27 cellular contexts compared by ENCODE assay signal in the genomic region with DNA sequence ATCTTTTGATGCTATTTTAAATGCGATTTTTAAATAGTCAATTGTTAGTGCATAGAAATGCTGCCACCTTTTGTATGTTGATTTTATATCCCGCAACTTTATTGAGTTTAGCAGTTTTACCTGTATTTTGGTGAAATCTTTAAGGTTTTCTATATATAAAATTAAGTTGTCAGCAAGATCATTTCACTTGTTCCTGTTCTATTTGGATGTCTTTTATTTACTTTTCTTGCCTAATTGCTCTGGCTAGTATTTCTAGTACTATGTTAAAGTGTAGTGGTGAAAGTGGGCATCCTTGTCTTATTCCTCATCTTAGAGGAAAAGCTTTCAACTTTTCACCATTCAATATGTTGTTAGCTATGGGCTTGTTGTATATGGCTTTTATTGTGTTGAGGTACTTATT.
DNase-seq lines count a peak whose midpoint lies in the region; TF ChIP-seq lines count a peak whose summit lies in the region.
"Had no signal": no experiment of that assay in that cellular context is flagged by ENCODE, and none has a peak within 500 bp of the region (broad histone marks: within the 10 kb centered on the region; RNA-seq: fewer than 3 reads in every experiment).

No MANE protein-coding gene starts in this region.

- no peaks in the 10 kb centered on the region; the same call in 1 of the 2 replicates for H3K9me3 ChIP-seq in HEK293 (ENCODE audit: control insufficient read depth, insufficient read depth, low read depth, low read length)
- H3K9me3 ChIP-seq: BE2C had no signal

- CTCF ChIA-PET in HEK293 (lab: Yijun Ruan, JAX), result no interaction called here

- POLR2A ChIA-PET in HEK293 (lab: Yijun Ruan, JAX), result no interaction called here

- no peak for DNase-seq in amniotic stem cell (lab: John Stamatoyannopoulos, UW)
- DNase-seq: 8988T; ACHN; AML-193; BE2C; C1 segment of cervical spinal cord; Caco-2; Calu3; CD4-positive, alpha-beta memory T cell; CD4-positive, alpha-beta T cell; CD4-positive, CD25-positive, alpha-beta regulatory T cell; CD8-positive, alpha-beta memory T cell; CD8-positive, alpha-beta T cell; COR-L47; DMS 273 treated with DMSO at 0.1 percent for 48 hours; DMS153; DMS53; DMS79; DMS79 treated with DMSO at 0.1 percent for 48 hours; DND-41; EL had no signal

- no peaks in the 10 kb centered on the region for H3K4me1 ChIP-seq in HEK293 (ENCODE audit: control insufficient read depth, insufficient read depth, low read length)
- H3K4me1 ChIP-seq: A549, BE2C, Caco-2 had no signal

- TF ChIP-seq CTCF in HEK293 (tag by site-specific recombination; IDR thresholded peaks at IDR 0.05), result no peak

- H3K27ac ChIP-seq in HEK293 (ENCODE audit: extremely low read depth, low read depth, low read length), result no peak overlapping the region
- H3K27ac ChIP-seq: 22Rv1; A549; BLaER1; BLaER1 treated with 17β-estradiol and CSF1 and Interleukin-3, amounts not matched to agents 10 nM and 100 nM; C4-2B had no signal

- no peak overlapping the region for H3K4me3 ChIP-seq in HEK293 (ENCODE audit: low read depth, low read length)
- H3K4me3 ChIP-seq: A549; BLaER1; BLaER1 treated with 17β-estradiol and CSF1 and Interleukin-3, amounts not matched to agents 10 nM and 100 nM had no signal

- no peaks in the 10 kb centered on the region for H3K36me3 ChIP-seq in HEK293 (ENCODE audit: control insufficient read depth in 2 of 2, insufficient read depth in 1 of 2, low read length in 2 of 2)
- H3K36me3 ChIP-seq: BE2C; BLaER1; BLaER1 treated with 17β-estradiol and CSF1 and Interleukin-3, amounts not matched to agents 10 nM and 100 nM had no signal

TF ChIP-seq in HEK293, 187 proteins besides CTCF, POLR2A, EP300 and RAD21:
- TF ChIP-seq SETDB1 (IDR thresholded peaks at IDR 0.05; ENCODE audit: insufficient read length, low read length), result peak; percentile 90
- no peak for TF ChIP-seq ZNF366 (tag by site-specific recombination; conservative IDR thresholded peaks at IDR 0.05)
- TF ChIP-seq ZNF404 (tag by site-specific recombination; IDR thresholded peaks at IDR 0.05), result no peak
- TF ChIP-seq ZNF530 (tag by site-specific recombination; IDR thresholded peaks at IDR 0.05; ENCODE audit: low read depth), result no peak
